In genomic region chr9:87039809-87040392, GRCh38 we compare ENCODE assay signal across 17 cellular contexts.
DNase-seq lines count a peak whose midpoint lies in the region; ATAC-seq and TF ChIP-seq lines count a peak whose summit lies in the region.
"Had no signal": no experiment of that assay in that cellular context is flagged by ENCODE, and none has a peak within 500 bp of the region (broad histone marks: within the 10 kb centered on the region; RNA-seq: fewer than 3 reads in every experiment).

No MANE protein-coding gene starts in this region.

- H3F3A ChIP-seq in smooth muscle cell (ENCODE audit: low read depth), result peaks cover 3% of the 10 kb centered on the region

- peak overlapping the region; percentile 43 for H2AFZ ChIP-seq in smooth muscle cell (ENCODE audit: low read depth)

- peaks cover 8% of the 10 kb centered on the region for H3K4me1 ChIP-seq in smooth muscle cell (ENCODE audit: low read depth)
- H3K4me1 ChIP-seq: left ventricle myocardium inferior had no signal

- H3K4me2 ChIP-seq in smooth muscle cell, result peak overlapping the region; percentile 80
- H3K4me2 ChIP-seq: A549, SK-N-SH had no signal

- WGBS in smooth muscle cell (ENCODE audit: low lambda C conversion rate), result 26% methylated on average over 1 of the region's 1 CpG

- H3K27ac ChIP-seq in smooth muscle cell (ENCODE audit: low read depth), result peak overlapping the region; percentile 92
- H3K27ac ChIP-seq: A549, left ventricle myocardium inferior, thoracic aorta, VCaP had no signal

- ATAC-seq in activated T-cell treated with anti-CD3 and anti-CD28 coated beads, Interleukin-2, amount 50 U/mL, for 4 hours, result peak; percentile 71 to 82
- peak; percentile 76 for ATAC-seq in activated naive CD8-positive, alpha-beta T cell treated with anti-CD3 and anti-CD28 coated beads, Interleukin-2, amount 50 U/mL, for 24 hours
- ATAC-seq: A549 had no signal

- H4K20me1 ChIP-seq in smooth muscle cell (ENCODE audit: low read depth), result no peaks in the 10 kb centered on the region

- H3K27me3 Mint-ChIP-seq in activated T-cell treated with anti-CD3 and anti-CD28 coated beads, Interleukin-2, amount 50 U/mL, for 4 hours (ENCODE audit: low read depth), result peaks cover 7% of the 10 kb centered on the region
- peaks cover 25% of the 10 kb centered on the region for H3K27me3 Mint-ChIP-seq in activated T-cell treated with anti-CD3 and anti-CD28 coated beads, Interleukin-2, amount 50 U/mL, for 24 hours
- peaks cover 5% of the 10 kb centered on the region for H3K27me3 Mint-ChIP-seq in activated naive CD8-positive, alpha-beta T cell treated with anti-CD3 and anti-CD28 coated beads, Interleukin-2, amount 50 U/mL, for 24 hours

- no peaks in the 10 kb centered on the region for H3K36me3 Mint-ChIP-seq in activated T-cell treated with anti-CD3 and anti-CD28 coated beads, Interleukin-2, amount 50 U/mL, for 4 hours (ENCODE audit: insufficient read depth)
- no peaks in the 10 kb centered on the region for H3K36me3 Mint-ChIP-seq in activated T-cell treated with anti-CD3 and anti-CD28 coated beads, Interleukin-2, amount 50 U/mL, for 24 hours (ENCODE audit: low read depth)
- H3K36me3 Mint-ChIP-seq in activated naive CD8-positive, alpha-beta T cell treated with anti-CD3 and anti-CD28 coated beads, Interleukin-2, amount 50 U/mL, for 24 hours (ENCODE audit: low read depth), result no peaks in the 10 kb centered on the region

- H3K4me3 ChIP-seq in fibroblast of villous mesenchyme (ENCODE audit: low read depth, low read length), result no peak overlapping the region
- peak overlapping the region; percentile 9 for H3K4me3 ChIP-seq in smooth muscle cell
- H3K4me3 ChIP-seq: A549, left ventricle myocardium inferior, thoracic aorta had no signal

- H3K36me3 ChIP-seq in smooth muscle cell (ENCODE audit: low read depth), result no peaks in the 10 kb centered on the region
- H3K36me3 ChIP-seq: left ventricle myocardium inferior, thoracic aorta had no signal

- H3K4me3 Mint-ChIP-seq in activated T-cell treated with anti-CD3 and anti-CD28 coated beads, Interleukin-2, amount 50 U/mL, for 4 hours, result no peak overlapping the region
- H3K4me3 Mint-ChIP-seq in activated T-cell treated with anti-CD3 and anti-CD28 coated beads, Interleukin-2, amount 50 U/mL, for 24 hours, result no peak overlapping the region
- H3K4me3 Mint-ChIP-seq in activated naive CD8-positive, alpha-beta T cell treated with anti-CD3 and anti-CD28 coated beads, Interleukin-2, amount 50 U/mL, for 24 hours, result no peak overlapping the region

- no peak for DNase-seq in activated T-cell treated with anti-CD3 and anti-CD28 coated beads, Interleukin-2, amount 50 U/mL, for 4 hours
- no peak for DNase-seq in activated T-cell treated with anti-CD3 and anti-CD28 coated beads, Interleukin-2, amount 50 U/mL, for 24 hours
- DNase-seq in activated naive CD8-positive, alpha-beta T cell treated with anti-CD3 and anti-CD28 coated beads, Interleukin-2, amount 50 U/mL, for 24 hours, result no peak
- DNase-seq in fibroblast of villous mesenchyme (ENCODE audit: low read depth), result peak; percentile 89
- no peak for DNase-seq in smooth muscle cell (lab: John Stamatoyannopoulos, UW; ENCODE audit: unreplicated experiment)
- DNase-seq in LoVo (ENCODE audit: low spot score), result no peak
- no peak for DNase-seq in stimulated activated naive CD4-positive, alpha-beta T cell (lab: John Stamatoyannopoulos, UW)
- no peak for DNase-seq in NCI-H2029 treated with DMSO at 0.1 percent for 48 hours (lab: John Stamatoyannopoulos, UW)
- DNase-seq: effector CD8-positive, alpha-beta T cell; left ventricle myocardium inferior; MM.1S; NCI-H2171; SK-N-SH had no signal

- no peak for TF ChIP-seq CTCF in fibroblast of villous mesenchyme (IDR thresholded peaks at IDR 0.05; ENCODE audit: insufficient read depth, low read depth, low read length)
- no peak for TF ChIP-seq CTCF in smooth muscle cell (IDR thresholded peaks at IDR 0.05; ENCODE audit: borderline replicate concordance, insufficient read depth, poor library complexity, severe bottlenecking)

- no peaks in the 10 kb centered on the region for H3K4me1 Mint-ChIP-seq in activated T-cell treated with anti-CD3 and anti-CD28 coated beads, Interleukin-2, amount 50 U/mL, for 4 hours (ENCODE audit: low read depth)
- peaks cover 10% of the 10 kb centered on the region for H3K4me1 Mint-ChIP-seq in activated T-cell treated with anti-CD3 and anti-CD28 coated beads, Interleukin-2, amount 50 U/mL, for 24 hours (ENCODE audit: low read depth)
- H3K4me1 Mint-ChIP-seq in activated naive CD8-positive, alpha-beta T cell treated with anti-CD3 and anti-CD28 coated beads, Interleukin-2, amount 50 U/mL, for 24 hours, result peaks cover 8% of the 10 kb centered on the region

- H3K9me3 Mint-ChIP-seq in activated T-cell treated with anti-CD3 and anti-CD28 coated beads, Interleukin-2, amount 50 U/mL, for 4 hours, result peaks cover 4% of the 10 kb centered on the region
- no peaks in the 10 kb centered on the region for H3K9me3 Mint-ChIP-seq in activated T-cell treated with anti-CD3 and anti-CD28 coated beads, Interleukin-2, amount 50 U/mL, for 24 hours
- peaks cover 8% of the 10 kb centered on the region for H3K9me3 Mint-ChIP-seq in activated naive CD8-positive, alpha-beta T cell treated with anti-CD3 and anti-CD28 coated beads, Interleukin-2, amount 50 U/mL, for 24 hours
- H3K9me3 Mint-ChIP-seq: neural crest cell had no signal

- H3K9ac ChIP-seq in smooth muscle cell (ENCODE audit: low read depth), result peak overlapping the region; percentile 30
- H3K9ac ChIP-seq: SK-N-SH had no signal

- H3K9me3 ChIP-seq in smooth muscle cell (replicated peaks; ENCODE audit: low read depth), result no peaks in the 10 kb centered on the region
- H3K9me3 ChIP-seq: A549, left ventricle myocardium inferior, SK-N-SH, thoracic aorta had no signal

- no peak overlapping the region for H3K27ac Mint-ChIP-seq in activated T-cell treated with anti-CD3 and anti-CD28 coated beads, Interleukin-2, amount 50 U/mL, for 24 hours
- no peak overlapping the region for H3K27ac Mint-ChIP-seq in activated naive CD8-positive, alpha-beta T cell treated with anti-CD3 and anti-CD28 coated beads, Interleukin-2, amount 50 U/mL, for 24 hours

- H3K27me3 ChIP-seq in smooth muscle cell (ENCODE audit: low read depth), result no peaks in the 10 kb centered on the region

- peaks cover 9% of the 10 kb centered on the region for H3K79me2 ChIP-seq in smooth muscle cell (ENCODE audit: low read depth)
